Comparison of ENCODE assay signal across 8 cellular contexts in the genomic region with DNA sequence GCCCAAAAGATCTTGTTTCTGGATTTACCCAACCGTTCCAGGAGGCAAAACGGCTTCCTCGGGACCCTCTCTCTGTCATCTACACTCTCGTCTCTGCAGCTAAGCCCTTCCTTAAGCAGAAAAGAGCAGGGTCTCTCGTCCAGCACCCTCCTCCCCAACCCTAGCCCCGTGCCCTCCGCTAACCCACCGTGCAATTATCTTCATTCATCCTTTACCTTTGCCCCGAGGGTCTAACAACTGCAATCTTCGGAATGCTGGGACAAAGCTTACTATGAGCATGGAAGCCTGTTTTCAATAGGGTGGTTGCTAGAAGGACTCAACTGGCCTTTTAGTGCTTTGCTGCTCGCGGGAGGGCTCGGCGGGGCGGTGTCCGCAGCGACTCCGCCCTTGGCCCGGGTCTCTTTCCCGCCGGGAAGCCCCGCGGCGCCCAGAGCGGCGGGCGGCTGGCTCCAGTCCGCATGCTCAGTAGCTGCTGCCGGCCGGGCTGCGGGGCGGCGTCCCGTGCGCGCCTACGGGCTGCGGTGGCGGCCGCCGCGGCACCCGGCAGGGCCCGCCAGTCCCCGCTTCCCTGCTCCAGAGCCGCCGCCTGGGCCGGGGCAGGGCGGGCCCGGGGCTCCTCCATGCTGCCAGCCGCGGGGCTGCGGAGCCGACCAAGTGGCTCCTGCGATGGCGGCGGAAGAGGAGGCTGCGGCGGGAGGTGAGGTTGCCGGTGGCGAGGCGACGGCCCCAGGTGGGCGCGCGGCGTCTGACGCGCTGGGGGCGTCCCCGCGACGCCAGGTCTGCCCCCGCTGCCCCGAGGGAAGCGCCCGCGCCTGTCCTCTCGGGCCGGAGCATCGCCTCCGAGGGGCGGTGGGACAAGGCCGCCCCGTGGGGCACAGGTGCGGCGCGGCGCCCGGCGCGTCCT. TPM values are rescaled to one million over a fixed set of nuclear protein-coding genes. Genes with fewer than 3 reads are reported as not detected.
DNase-seq lines count a peak whose midpoint lies in the region; ATAC-seq and TF ChIP-seq lines count a peak whose summit lies in the region.

A gene with protein sequence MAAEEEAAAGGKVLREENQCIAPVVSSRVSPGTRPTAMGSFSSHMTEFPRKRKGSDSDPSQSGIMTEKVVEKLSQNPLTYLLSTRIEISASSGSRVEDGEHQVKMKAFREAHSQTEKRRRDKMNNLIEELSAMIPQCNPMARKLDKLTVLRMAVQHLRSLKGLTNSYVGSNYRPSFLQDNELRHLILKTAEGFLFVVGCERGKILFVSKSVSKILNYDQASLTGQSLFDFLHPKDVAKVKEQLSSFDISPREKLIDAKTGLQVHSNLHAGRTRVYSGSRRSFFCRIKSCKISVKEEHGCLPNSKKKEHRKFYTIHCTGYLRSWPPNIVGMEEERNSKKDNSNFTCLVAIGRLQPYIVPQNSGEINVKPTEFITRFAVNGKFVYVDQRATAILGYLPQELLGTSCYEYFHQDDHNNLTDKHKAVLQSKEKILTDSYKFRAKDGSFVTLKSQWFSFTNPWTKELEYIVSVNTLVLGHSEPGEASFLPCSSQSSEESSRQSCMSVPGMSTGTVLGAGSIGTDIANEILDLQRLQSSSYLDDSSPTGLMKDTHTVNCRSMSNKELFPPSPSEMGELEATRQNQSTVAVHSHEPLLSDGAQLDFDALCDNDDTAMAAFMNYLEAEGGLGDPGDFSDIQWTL (plus strand): TSS at position 430 of the 904 bp plus-strand sequence. CDS start 237 bp downstream, at position 667.

- ATAC-seq in GM21390 (IDR thresholded peaks at IDR 0.05; ENCODE audit: unreplicated experiment) (peak; percentile 34), gastrocnemius medialis (peak in 1 of 2 donors; percentile 46)

- H3K4me3 ChIP-seq in HUES6 (ENCODE audit: low read depth, low read length) = peak within 1 kb of the TSS; percentile 64
- H3K4me3 ChIP-seq in SJCRH30 = peak within 1 kb of the TSS; percentile 75
- peak within 1 kb of the TSS in 2 of 4 donors; percentile 3 to 78 for H3K4me3 ChIP-seq in adrenal gland
- peak within 1 kb of the TSS; percentile 53 to 70 (median 56) for H3K4me3 ChIP-seq in gastrocnemius medialis

- TF ChIP-seq POLR2A in adrenal gland (IDR thresholded peaks at IDR 0.05) (peak in 1 of 2 donors; percentile 19), gastrocnemius medialis (IDR thresholded peaks at IDR 0.05) (peak in 1 of 2 donors; percentile 9)

- H3K27ac ChIP-seq in HUES6 (ENCODE audit: low read depth, low read length) (no peak within 1 kb of the TSS), SJCRH30 (no peak within 1 kb of the TSS), adrenal gland (no peak within 1 kb of the TSS), gastrocnemius medialis (no peak within 1 kb of the TSS)

- TF ChIP-seq CTCF in adrenal gland (IDR thresholded peaks at IDR 0.05) = no peak
- no peak for TF ChIP-seq CTCF in gastrocnemius medialis (IDR thresholded peaks at IDR 0.05 in 4 of 5, conservative IDR thresholded peaks at IDR 0.05 in 1 of 5)

- peaks cover 38% of the 10 kb centered on the region for H3K27me3 ChIP-seq in HUES6 (ENCODE audit: control insufficient read depth, insufficient read depth, low read length)
- H3K27me3 ChIP-seq in SJCRH30 = no peaks in the 10 kb centered on the region
- H3K27me3 ChIP-seq in adrenal gland = no peaks in the 10 kb centered on the region
- peaks cover 22 to 44% (median 24%) of the 10 kb centered on the region in 3 donors for H3K27me3 ChIP-seq in gastrocnemius medialis

- peak within 1 kb of the TSS; percentile 70 for H3K9ac ChIP-seq in HUES6 (ENCODE audit: low read length)

- H3K9me3 ChIP-seq in HUES6 (ENCODE audit: control insufficient read depth, insufficient read depth, low read depth, low read length) (no peaks in the 10 kb centered on the region), SJCRH30 (replicated peaks) (no peaks in the 10 kb centered on the region), adrenal gland (replicated peaks in 1 of 3) (no peaks in the 10 kb centered on the region), gastrocnemius medialis (no peaks in the 10 kb centered on the region)

- 1 to 14% (median 4%) methylated on average over 9 to 91 of the region's 92 CpGs for WGBS in adrenal gland, 4 donors

- intact Hi-C loops in adrenal gland (cut with DNase I) (no loop called here), gastrocnemius medialis (cut with DNase I; ENCODE audit: low total_unique reads) (no loop called here)

- DNase-seq in DMS79 (lab: John Stamatoyannopoulos, UW) (peak; percentile 37), SJCRH30 (peak; percentile 58 to 72), adrenal gland (peak in 6 of 7 donors; percentile 24 to 36 (median 29)), hepatic stellate cell (ENCODE audit: low spot score) (peak; percentile 52), gastrocnemius medialis (no peak), NOMO-1 treated with DMSO at 0.1 percent for 48 hours (lab: John Stamatoyannopoulos, UW; ENCODE audit: unreplicated experiment) (no peak)

- H3K36me3 ChIP-seq in HUES6 (ENCODE audit: control insufficient read depth, insufficient read depth, low read length) (no peaks in the 10 kb centered on the region), SJCRH30 (no peaks in the 10 kb centered on the region), adrenal gland (replicated peaks in 1 of 2) (no peaks in the 10 kb centered on the region), gastrocnemius medialis (no peaks in the 10 kb centered on the region)

- H3K4me1 ChIP-seq in HUES6 (ENCODE audit: control insufficient read depth, insufficient read depth, low read length) (peaks cover 14% of the 10 kb centered on the region), SJCRH30 (peaks cover 9% of the 10 kb centered on the region; the same call in 1 of the 2 replicates), adrenal gland (replicated peaks in 1 of 2) (peaks cover 7 to 18% of the 10 kb centered on the region in 2 donors), gastrocnemius medialis (peaks cover 5 to 6% of the 10 kb centered on the region in 2 donors)

- in situ Hi-C loops in gastrocnemius medialis (cut with MboI; ENCODE audit: low sequenced_read_pairs in 4 of 4) = no loop called here

RNA-seq across cellular contexts. Expression of the gene that starts here (rescaled TPM):
- total RNA-seq in SJCRH30 (2014; rRNA removed; shearing (Covaris generic)) = 10.4 and 10.6 TPM in 2 replicates
- total RNA-seq in adrenal gland (1 to 10 TPM in 4 of 8 donors, under 1 TPM in 4; 0.40 to 2.5 (median 1.2) TPM), gastrocnemius medialis (under 1 TPM; 0.10 to 0.97 (median 0.30) TPM)
- polyA plus RNA-seq in adrenal gland = 1 to 10 TPM in 1 of 3 donors, under 1 TPM in 2; 0.40 to 1.7 (median 0.51) TPM

Comparison
In these comparisons a context has a peak if more than half of its experiments do, and no peak if none do; other contexts are left out.
1. DNase-seq: peak in DMS79 (single experiment), SJCRH30 (2 of 2), adrenal gland (6 of 7) and hepatic stellate cell (single experiment); none in gastrocnemius medialis (0 of 2) and NOMO-1 treated with DMSO at 0.1 percent for 48 hours (single experiment).